ENCODE assay signal across 8 cellular contexts in the genomic region with DNA sequence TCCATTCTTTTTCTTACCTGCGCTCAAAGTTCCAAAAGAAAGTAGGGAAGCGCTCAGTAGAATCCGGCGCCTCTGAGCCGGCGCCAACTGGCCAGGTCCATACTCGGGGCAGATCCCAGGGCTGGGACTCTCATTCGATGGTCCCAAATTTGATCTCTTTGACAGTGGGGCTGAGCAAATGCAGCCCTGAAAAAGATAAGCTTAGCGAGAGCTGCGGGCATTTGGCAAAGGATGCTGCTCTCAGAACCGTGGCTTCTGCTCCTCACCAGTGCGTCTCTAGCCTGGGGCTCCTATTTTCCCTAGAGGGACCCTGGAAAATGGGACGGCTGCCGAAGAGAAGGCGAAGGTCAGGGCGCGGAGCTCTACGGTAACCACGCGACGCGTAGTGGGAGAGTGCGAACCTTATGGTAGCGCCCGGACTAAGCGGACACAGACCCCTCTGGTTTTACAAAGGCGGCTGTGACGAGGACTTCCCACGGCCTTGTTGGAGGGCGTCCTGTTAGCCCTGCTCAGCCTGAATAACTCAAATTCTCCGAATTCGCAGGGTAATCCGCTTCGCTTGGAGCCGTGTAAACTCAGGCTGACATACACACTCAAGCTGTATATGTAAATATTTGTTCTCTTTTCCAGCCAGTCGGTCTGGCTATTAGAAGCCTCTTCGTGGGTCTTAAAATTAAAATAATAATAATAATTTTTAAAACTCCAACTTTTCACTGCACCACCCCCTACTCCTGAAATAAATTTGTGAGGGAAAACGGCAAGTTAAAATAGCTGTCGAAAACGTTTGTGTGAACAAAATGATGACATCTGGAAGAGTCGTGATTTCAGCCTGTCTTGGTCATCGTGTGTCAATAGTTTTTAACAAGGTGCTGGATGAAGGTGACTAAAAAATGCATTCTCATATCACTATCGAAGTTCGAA. TPM values are rescaled to one million over a fixed set of nuclear protein-coding genes. Genes with fewer than 3 reads are reported as not detected.
DNase-seq lines count a peak whose midpoint lies in the region; ATAC-seq and TF ChIP-seq lines count a peak whose summit lies in the region.
"Had no signal": no experiment of that assay in that cellular context is flagged by ENCODE, and none has a peak within 500 bp of the region (broad histone marks: within the 10 kb centered on the region; RNA-seq: fewer than 3 reads in every experiment).

No MANE protein-coding gene starts in this region.

- no peaks in the 10 kb centered on the region for H3K36me3 Mint-ChIP-seq in GM23338 (ENCODE audit: low read depth)
- H3K36me3 Mint-ChIP-seq in activated T-helper 17 cell treated with anti-CD3 and anti-CD28 coated beads, Interleukin-2, amount 50 U/mL, for 72 hours (ENCODE audit: low read depth) = peaks cover 7% of the 10 kb centered on the region

- H4K20me1 ChIP-seq in GM23338 (replicated peaks; ENCODE audit: insufficient read depth) = peaks cover 20% of the 10 kb centered on the region

- ATAC-seq in GM23338 = no peak; the same call in 2 of the 3 replicates
- no peak for ATAC-seq in activated T-helper 17 cell treated with anti-CD3 and anti-CD28 coated beads, Interleukin-2, amount 50 U/mL, for 72 hours (replicated peaks)
- ATAC-seq in left ventricle myocardium superior = peak; percentile 30
- no peak for ATAC-seq in HG03469 (IDR thresholded peaks at IDR 0.05; ENCODE audit: unreplicated experiment)
- no peak for ATAC-seq in GM21723 (IDR thresholded peaks at IDR 0.05; ENCODE audit: unreplicated experiment)

- peak overlapping the region; percentile 64 for H3K4me3 Mint-ChIP-seq in GM23338
- peak overlapping the region; percentile 16 for H3K4me3 Mint-ChIP-seq in activated T-helper 17 cell treated with anti-CD3 and anti-CD28 coated beads, Interleukin-2, amount 50 U/mL, for 72 hours

- H3K4me2 ChIP-seq in GM23338 = peak overlapping the region; percentile 92

- no peaks in the 10 kb centered on the region for H3K9me2 ChIP-seq in GM23338 (ENCODE audit: insufficient read depth)

- no peak overlapping the region for H3K27ac Mint-ChIP-seq in GM23338
- no peak overlapping the region for H3K27ac Mint-ChIP-seq in activated T-helper 17 cell treated with anti-CD3 and anti-CD28 coated beads, Interleukin-2, amount 50 U/mL, for 72 hours

- H3K9me3 Mint-ChIP-seq in GM23338 = no peaks in the 10 kb centered on the region; the same call in 2 of the 3 replicates
- no peaks in the 10 kb centered on the region for H3K9me3 Mint-ChIP-seq in activated T-helper 17 cell treated with anti-CD3 and anti-CD28 coated beads, Interleukin-2, amount 50 U/mL, for 72 hours

- H3K4me1 ChIP-seq in GM23338 (ENCODE audit: insufficient read depth) = peaks cover 71% of the 10 kb centered on the region

- peaks cover 25% of the 10 kb centered on the region for H3F3A ChIP-seq in GM23338 (replicated peaks; ENCODE audit: low read depth)

- H3K27me3 Mint-ChIP-seq in GM23338 (ENCODE audit: insufficient read depth, low read depth, poor library complexity) = peaks cover 96% of the 10 kb centered on the region
- H3K27me3 Mint-ChIP-seq in activated T-helper 17 cell treated with anti-CD3 and anti-CD28 coated beads, Interleukin-2, amount 50 U/mL, for 72 hours = peaks cover 72% of the 10 kb centered on the region

- H2AFZ ChIP-seq in GM23338 = peak overlapping the region; percentile 99

- peaks cover 56% of the 10 kb centered on the region for H3K4me1 Mint-ChIP-seq in GM23338
- no peaks in the 10 kb centered on the region for H3K4me1 Mint-ChIP-seq in activated T-helper 17 cell treated with anti-CD3 and anti-CD28 coated beads, Interleukin-2, amount 50 U/mL, for 72 hours

- H3K27ac ChIP-seq in GM23338 (ENCODE audit: low read depth) = no peak overlapping the region

- no peak for TF ChIP-seq CTCF in GM23338 (conservative IDR thresholded peaks at IDR 0.05; ENCODE audit: low read depth in 2 of 2)

- H3K27me3 ChIP-seq in GM23338 (ENCODE audit: insufficient read depth) = peaks cover 100% of the 10 kb centered on the region

- intact Hi-C loops in left ventricle myocardium superior (cut with micrococcal nuclease) = loop anchor here (10.0 kb wide), 1 partner anchor 170 kb away; no protein-coding TSS in a partner anchor

- peak; percentile 61 for DNase-seq in GM23338 (ENCODE audit: low spot score)
- DNase-seq in left ventricle myocardium superior = peak; percentile 68
- no peak for DNase-seq in skeletal muscle cell (ENCODE audit: low read depth)
- DNase-seq in SKM-1 treated with dmso at 0.1 percent for 144 hours (lab: John Stamatoyannopoulos, UW; ENCODE audit: unreplicated experiment) = no peak

- H3K4me3 ChIP-seq in GM23338 (peak overlapping the region; percentile 66), skeletal muscle cell (ENCODE audit: low read depth, low read length) (peak overlapping the region; percentile 46)

- no peaks in the 10 kb centered on the region for H3K36me3 ChIP-seq in GM23338 (ENCODE audit: insufficient read depth)

- H3K79me2 ChIP-seq in GM23338 (replicated peaks; ENCODE audit: insufficient read depth) = no peaks in the 10 kb centered on the region

TF ChIP-seq in GM23338, 12 proteins besides CTCF, POLR2A, EP300 and RAD21 (continues in another document):
- TF ChIP-seq ZNF462 (CRISPR knock-in tag; IDR thresholded peaks at IDR 0.05) = no peak
- no peak for TF ChIP-seq STAT1 (IDR thresholded peaks at IDR 0.05; ENCODE audit: unreplicated experiment)
- TF ChIP-seq NANOG (IDR thresholded peaks at IDR 0.05; ENCODE audit: borderline replicate concordance) = no peak

RNA-seq across cellular contexts. Expression of gene TBX20, which starts 0.9 kb away (rescaled TPM):
- 0.12 and 0.69 TPM in 2 replicates for total RNA-seq in GM23338 (2014; rRNA removed; shearing (Covaris generic))
- polyA plus RNA-seq in GM23338 (2016; fragmentation: Nextera tagmentation; extraction: Ambion mirVana) = not detected in 2 replicates
- under 1 TPM in 1 of 2 donors, not detected in 1; 0.30 TPM for total RNA-seq in activated T-helper 17 cell treated with anti-CD3 and anti-CD28 coated beads, Interleukin-2, amount 50 U/mL, for 72 hours
- total RNA-seq in left ventricle myocardium superior = 193 TPM
- total RNA-seq: esophagus mucosa had no signal

Comparison
In these comparisons a context has a peak if more than half of its experiments do, and no peak if none do; other contexts are left out.
1. DNase-seq: peak in GM23338 (single experiment) and left ventricle myocardium superior (single experiment); none in skeletal muscle cell (single experiment) and SKM-1 treated with dmso at 0.1 percent for 144 hours (single experiment).
2. RNA of gene TBX20, which starts 0.9 kb away (total RNA-seq): 193 TPM in left ventricle myocardium superior (single experiment); 0.12 to 0.69 TPM in GM23338 and 0.30 TPM in activated T-helper 17 cell treated with anti-CD3 and anti-CD28 coated beads, Interleukin-2, amount 50 U/mL, for 72 hours; every median in the first group is over 100 times any median in the second.